1 cellular context compared by ENCODE assay signal in the genomic region with DNA sequence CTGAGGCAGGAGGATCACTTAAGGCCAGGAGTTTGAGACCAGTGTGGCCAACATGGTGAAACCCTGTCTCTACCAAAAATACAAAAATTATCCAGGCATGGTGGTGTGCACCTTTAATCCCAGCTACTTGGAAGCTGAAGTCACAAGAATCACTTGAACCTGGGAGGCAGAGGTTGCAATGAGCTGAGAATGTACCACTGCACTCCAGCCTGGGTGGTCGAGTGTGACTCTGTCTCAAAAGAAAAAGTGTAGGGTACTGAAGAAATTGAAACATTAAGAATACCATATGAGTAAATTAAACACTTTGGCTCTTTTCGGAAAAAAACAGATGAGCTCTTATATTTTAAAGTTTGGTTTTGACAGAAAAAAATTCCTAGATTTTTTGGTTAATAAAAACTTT.
TF ChIP-seq lines count a peak whose summit lies in the region.

No MANE protein-coding gene starts in this region.

TF ChIP-seq in HepG2, 621 proteins besides CTCF, POLR2A, EP300 and RAD21:
- no peak for TF ChIP-seq ZNF569 (CRISPR knock-in tag; IDR thresholded peaks at IDR 0.05; ENCODE audit: borderline replicate concordance)
- no peak for TF ChIP-seq NFKBIZ (CRISPR knock-in tag; IDR thresholded peaks at IDR 0.05)
- no peak for TF ChIP-seq RELA (CRISPR knock-in tag; IDR thresholded peaks at IDR 0.05)
- no peak for TF ChIP-seq ZNF333 (CRISPR knock-in tag; IDR thresholded peaks at IDR 0.05; ENCODE audit: borderline replicate concordance)
- no peak for TF ChIP-seq ZNF552 (CRISPR knock-in tag; IDR thresholded peaks at IDR 0.05; ENCODE audit: borderline replicate concordance)
- no peak for TF ChIP-seq FOXK1 (CRISPR knock-in tag; IDR thresholded peaks at IDR 0.05; ENCODE audit: borderline replicate concordance, low read depth)
- no peak for TF ChIP-seq SIX1 (CRISPR knock-in tag; IDR thresholded peaks at IDR 0.05; ENCODE audit: borderline replicate concordance)
- no peak for TF ChIP-seq HOXA3 (CRISPR knock-in tag; IDR thresholded peaks at IDR 0.05)
- no peak for TF ChIP-seq ZNF10 (CRISPR knock-in tag; IDR thresholded peaks at IDR 0.05; ENCODE audit: borderline replicate concordance, low read depth)
- no peak for TF ChIP-seq NR1H2 (CRISPR knock-in tag; IDR thresholded peaks at IDR 0.05; ENCODE audit: borderline replicate concordance, low read depth)
- TF ChIP-seq ATM (IDR thresholded peaks at IDR 0.05; ENCODE audit: borderline replicate concordance) = no peak
- TF ChIP-seq, protein P1, sequence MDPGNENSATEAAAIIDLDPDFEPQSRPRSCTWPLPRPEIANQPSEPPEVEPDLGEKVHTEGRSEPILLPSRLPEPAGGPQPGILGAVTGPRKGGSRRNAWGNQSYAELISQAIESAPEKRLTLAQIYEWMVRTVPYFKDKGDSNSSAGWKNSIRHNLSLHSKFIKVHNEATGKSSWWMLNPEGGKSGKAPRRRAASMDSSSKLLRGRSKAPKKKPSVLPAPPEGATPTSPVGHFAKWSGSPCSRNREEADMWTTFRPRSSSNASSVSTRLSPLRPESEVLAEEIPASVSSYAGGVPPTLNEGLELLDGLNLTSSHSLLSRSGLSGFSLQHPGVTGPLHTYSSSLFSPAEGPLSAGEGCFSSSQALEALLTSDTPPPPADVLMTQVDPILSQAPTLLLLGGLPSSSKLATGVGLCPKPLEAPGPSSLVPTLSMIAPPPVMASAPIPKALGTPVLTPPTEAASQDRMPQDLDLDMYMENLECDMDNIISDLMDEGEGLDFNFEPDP (CRISPR knock-in tag; conservative IDR thresholded peaks at IDR 0.05) = no peak
